In genomic region chr1:234214129-234214910, GRCh38 we compare ENCODE assay signal across 8 cellular contexts.
DNase-seq lines count a peak whose midpoint lies in the region; ATAC-seq, FAIRE-seq and TF ChIP-seq lines count a peak whose summit lies in the region.

No MANE protein-coding gene starts in this region.

- intact Hi-C loops in activated T-helper 1 cell treated with anti-CD3 and anti-CD28 coated beads, Interleukin-12 subunit alpha, Interleukin-12 subunit beta, Interleukin-2, Interleukin-4 antibody, amounts not matched to agents 30 ng/mL and 10 ng/mL and 1 ng/mL, durations not matched to agents 14 hours and 24 hours and 36 hours (cut with micrococcal nuclease) = loop anchor here (2.0 to 10.0 kb wide), 2 partner anchors 16 to 190 kb away; no protein-coding TSS in a partner anchor
- intact Hi-C loops in cardiac septum (cut with DNase I) = no loop called here
- intact Hi-C loops in prostate gland (cut with DNase I) = no loop called here

- TF ChIP-seq POLR2A in prostate gland (IDR thresholded peaks at IDR 0.05) = peak; percentile 47

- DNase-seq in AG10803 (ENCODE audit: low read depth) (peak; percentile 37), Kasumi-1 (lab: John Stamatoyannopoulos, UW) (peak; percentile 74 to 76), cardiac septum (ENCODE audit: low spot score) (peak; percentile 80), prostate gland (ENCODE audit: low spot score) (peak; percentile 28), RCC 7860 (ENCODE audit: low spot score) (no peak), foreskin fibroblast (no peak)
- DNase-seq in activated T-helper 1 cell treated with anti-CD3 and anti-CD28 coated beads, Interleukin-12 subunit alpha, Interleukin-12 subunit beta, Interleukin-2, Interleukin-4 antibody, amounts not matched to agents 30 ng/mL and 10 ng/mL and 1 ng/mL, durations not matched to agents 14 hours and 24 hours and 36 hours (ENCODE audit: low spot score) = peak; percentile 34

- TF ChIP-seq CTCF in AG10803 (conservative IDR thresholded peaks at IDR 0.05; ENCODE audit: low read length) (no peak), prostate gland (IDR thresholded peaks at IDR 0.05) (no peak), foreskin fibroblast (IDR thresholded peaks at IDR 0.05; ENCODE audit: low read depth, low read length) (no peak)

- ATAC-seq in GM19351 (IDR thresholded peaks at IDR 0.05; ENCODE audit: unreplicated experiment) = peak; percentile 52

- no peaks in the 10 kb centered on the region for H3K27me3 ChIP-seq in prostate gland (replicated peaks; ENCODE audit: insufficient read depth)

- peaks cover 35% of the 10 kb centered on the region for H3K4me1 Mint-ChIP-seq in activated T-helper 1 cell treated with anti-CD3 and anti-CD28 coated beads, Interleukin-12 subunit alpha, Interleukin-12 subunit beta, Interleukin-2, Interleukin-4 antibody, amounts not matched to agents 30 ng/mL and 10 ng/mL and 1 ng/mL, durations not matched to agents 14 hours and 24 hours and 36 hours (ENCODE audit: low read depth)

- peak overlapping the region; percentile 12 to 20 for H3K27ac ChIP-seq in prostate gland

- H3K36me3 Mint-ChIP-seq in activated T-helper 1 cell treated with anti-CD3 and anti-CD28 coated beads, Interleukin-12 subunit alpha, Interleukin-12 subunit beta, Interleukin-2, Interleukin-4 antibody, amounts not matched to agents 30 ng/mL and 10 ng/mL and 1 ng/mL, durations not matched to agents 14 hours and 24 hours and 36 hours (ENCODE audit: low read depth) = peaks cover 6% of the 10 kb centered on the region

- no peaks in the 10 kb centered on the region for H3K36me3 ChIP-seq in prostate gland

- H3K9me3 ChIP-seq in prostate gland = no peaks in the 10 kb centered on the region

- no peak overlapping the region for H3K27ac Mint-ChIP-seq in activated T-helper 1 cell treated with anti-CD3 and anti-CD28 coated beads, Interleukin-12 subunit alpha, Interleukin-12 subunit beta, Interleukin-2, Interleukin-4 antibody, amounts not matched to agents 30 ng/mL and 10 ng/mL and 1 ng/mL, durations not matched to agents 14 hours and 24 hours and 36 hours

- H3K4me3 ChIP-seq in AG10803 (ENCODE audit: low read length) = peak overlapping the region; percentile 51
- peak overlapping the region; percentile 29 to 37 for H3K4me3 ChIP-seq in prostate gland
- H3K4me3 ChIP-seq in foreskin fibroblast (ENCODE audit: low read depth in 1 of 2, low read length in 2 of 2) = peak overlapping the region in 1 of 2 donors; percentile 27

- H3K4me1 ChIP-seq in prostate gland (replicated peaks) = no peaks in the 10 kb centered on the region

- peaks cover 8% of the 10 kb centered on the region for H3K27me3 Mint-ChIP-seq in activated T-helper 1 cell treated with anti-CD3 and anti-CD28 coated beads, Interleukin-12 subunit alpha, Interleukin-12 subunit beta, Interleukin-2, Interleukin-4 antibody, amounts not matched to agents 30 ng/mL and 10 ng/mL and 1 ng/mL, durations not matched to agents 14 hours and 24 hours and 36 hours (ENCODE audit: insufficient read depth)

- peak overlapping the region; percentile 75 for H3K4me3 Mint-ChIP-seq in activated T-helper 1 cell treated with anti-CD3 and anti-CD28 coated beads, Interleukin-12 subunit alpha, Interleukin-12 subunit beta, Interleukin-2, Interleukin-4 antibody, amounts not matched to agents 30 ng/mL and 10 ng/mL and 1 ng/mL, durations not matched to agents 14 hours and 24 hours and 36 hours

- no peaks in the 10 kb centered on the region for H3K9me3 Mint-ChIP-seq in activated T-helper 1 cell treated with anti-CD3 and anti-CD28 coated beads, Interleukin-12 subunit alpha, Interleukin-12 subunit beta, Interleukin-2, Interleukin-4 antibody, amounts not matched to agents 30 ng/mL and 10 ng/mL and 1 ng/mL, durations not matched to agents 14 hours and 24 hours and 36 hours

- WGBS in prostate gland = 2% methylated on average over 40 of the region's 69 CpGs

- FAIRE-seq in RCC 7860 (lab: Jason Lieb, UNC) = no peak

Comparison
In these comparisons a context has a peak if more than half of its experiments do, and no peak if none do; other contexts are left out.
1. DNase-seq: peak in AG10803 (single experiment), Kasumi-1 (2 of 2), activated T-helper 1 cell treated with anti-CD3 and anti-CD28 coated beads, Interleukin-12 subunit alpha, Interleukin-12 subunit beta, Interleukin-2, Interleukin-4 antibody, amounts not matched to agents 30 ng/mL and 10 ng/mL and 1 ng/mL, durations not matched to agents 14 hours and 24 hours and 36 hours (single experiment), cardiac septum (single experiment) and prostate gland (single experiment); none in RCC 7860 (single experiment) and foreskin fibroblast (0 of 2).